ENCODE assay signal across 8 cellular contexts in genomic region chr1:28518745-28519341, GRCh38. TPM values are rescaled to one million over a fixed set of nuclear protein-coding genes. Genes with fewer than 3 reads are reported as not detected.
DNase-seq lines count a peak whose midpoint lies in the region; ATAC-seq and TF ChIP-seq lines count a peak whose summit lies in the region.

No MANE protein-coding gene starts in this region.

- RAD21 ChIA-PET in HCT116 (lab: Charles Lee; ENCODE audit: low non-redundant PET in 1 of 2, low total read pairs in 2 of 2, uncharacterized antibody in 2 of 2, unreplicated experiment in 2 of 2) = interaction anchor here in 1 of 2 experiments (0.7 kb wide), 1 partner anchor 149 kb away, joined by 3 read pairs; the partner anchor contains the start of gene PHACTR4

- peak overlapping the region in 9 of 10 donors; percentile 39 to 90 (median 81) for H3K27ac Mint-ChIP-seq in naive thymus-derived CD8-positive, alpha-beta T cell

- POLR2A ChIA-PET in HCT116 (lab: Charles Lee) = interaction anchor here (0.6 to 2.6 kb wide), 3 partner anchors 34 to 92 kb away, joined by 5 to 16 read pairs (median 6); partner anchors contain the start of gene TRNAU1AP
- POLR2A ChIA-PET in naive thymus-derived CD8-positive, alpha-beta T cell (lab: Charles Lee) = interaction anchor here (0.6 to 4.6 kb wide), 5 partner anchors 11 to 276 kb away, joined by 3 to 42 read pairs (median 5); partner anchors contain the start of genes RCC1 and YTHDF2

- H3K4me1 ChIP-seq in DOHH2 (ENCODE audit: control insufficient read depth, low read length) = peaks cover 43% of the 10 kb centered on the region
- peaks cover 13 to 61% of the 10 kb centered on the region in 2 experiments; a peak in 3 of 4 replicates for H3K4me1 ChIP-seq in HCT116 (ENCODE audit: control insufficient read depth in 1 of 2, insufficient read depth in 2 of 2, low read length in 2 of 2)

- peaks cover 0 to 22% (median 3%) of the 10 kb centered on the region in 3 donors for H3K36me3 Mint-ChIP-seq in naive thymus-derived CD8-positive, alpha-beta T cell

- H3K4me1 Mint-ChIP-seq in naive thymus-derived CD8-positive, alpha-beta T cell = peaks cover 14 to 37% (median 29%) of the 10 kb centered on the region in 4 donors

- BruUV-seq in HCT116 (replicated peaks; lab: Mats Ljungman, UMichigan) = TSS peak; percentile 59

- H3K4me2 ChIP-seq in DOHH2 (ENCODE audit: low read length) (peak overlapping the region; percentile 84), HCT116 (ENCODE audit: low read length) (peak overlapping the region; percentile 87)

- H3K9me3 Mint-ChIP-seq in naive thymus-derived CD8-positive, alpha-beta T cell = no peaks in the 10 kb centered on the region

- no peaks in the 10 kb centered on the region for H3K27me3 ChIP-seq in DOHH2 (ENCODE audit: control insufficient read depth, low read length)
- H3K27me3 ChIP-seq in HCT116 (ENCODE audit: insufficient read depth, low read length) = no peaks in the 10 kb centered on the region

- ATAC-seq in HCT116 (peak; percentile 31), GM18868 (IDR thresholded peaks at IDR 0.05; ENCODE audit: unreplicated experiment) (no peak), GM21825 (IDR thresholded peaks at IDR 0.05; ENCODE audit: unreplicated experiment) (no peak), HG02884 (IDR thresholded peaks at IDR 0.05; ENCODE audit: unreplicated experiment) (no peak)
- no peak for ATAC-seq in naive thymus-derived CD8-positive, alpha-beta T cell

- H3K9me3 ChIP-seq in DOHH2 (ENCODE audit: control insufficient read depth, insufficient read depth, low read length) (no peaks in the 10 kb centered on the region), HCT116 (ENCODE audit: control insufficient read depth in 1 of 2, insufficient read depth in 1 of 2, low read depth in 1 of 2, low read length in 2 of 2) (no peaks in the 10 kb centered on the region)

- no peak for TF ChIP-seq RAD21 in HCT116 (IDR thresholded peaks at IDR 0.05; ENCODE audit: low read depth)

- CTCF ChIA-PET in HCT116 (lab: Charles Lee) = interaction anchor here (0.9 kb wide), 1 partner anchor 84 kb away, joined by 5 read pairs; no protein-coding TSS in a partner anchor

- H3K9me2 ChIP-seq in DOHH2 (replicated peaks; ENCODE audit: control insufficient read depth, low read length) = no peaks in the 10 kb centered on the region
- no peaks in the 10 kb centered on the region for H3K9me2 ChIP-seq in HCT116 (ENCODE audit: insufficient read depth)

- peak overlapping the region; percentile 99 for H3K9ac ChIP-seq in HCT116 (ENCODE audit: low read length)

- TF ChIP-seq POLR2A in HCT116 (IDR thresholded peaks at IDR 0.05; ENCODE audit: borderline replicate concordance, extremely low read depth, insufficient read depth, insufficient read length) (no peak), Raji (IDR thresholded peaks at IDR 0.05; ENCODE audit: insufficient read depth, low read depth, low read length) (0 out of 2 replicates have a peak, but pooled peaks have one; percentile 21)

- H4K20me1 ChIP-seq in DOHH2 (ENCODE audit: control insufficient read depth, insufficient read depth, low read depth, low read length) (peaks cover 8% of the 10 kb centered on the region; the same call in 1 of the 2 replicates), HCT116 (ENCODE audit: insufficient read depth) (no peaks in the 10 kb centered on the region)

- H2AFZ ChIP-seq in HCT116 (ENCODE audit: low read depth, low read length, poor library complexity, severe bottlenecking) = no peak overlapping the region

- H3F3A ChIP-seq in DOHH2 (ENCODE audit: control insufficient read depth, insufficient read depth) = peaks cover 31% of the 10 kb centered on the region

- H3K27ac ChIP-seq in DOHH2 (ENCODE audit: low read depth, low read length) (peak overlapping the region; percentile 68), HCT116 (ENCODE audit: low read depth, low read length) (peak overlapping the region; percentile 99), coronary artery (peak overlapping the region in 1 of 2 donors; percentile 89)

- H3K79me2 ChIP-seq in DOHH2 (ENCODE audit: control insufficient read depth, low read length) (peaks cover 64% of the 10 kb centered on the region), HCT116 (ENCODE audit: insufficient read depth, low read length) (peaks cover 60% of the 10 kb centered on the region)

- H3K4me3 ChIP-seq in DOHH2 (ENCODE audit: low read length) (peak overlapping the region; percentile 81), HCT116 (replicated peaks in 1 of 2; ENCODE audit: low read depth in 1 of 2, low read length in 2 of 2) (peak overlapping the region; percentile 69 to 90), coronary artery (peak overlapping the region; percentile 92)

- no peaks in the 10 kb centered on the region for H3K27me3 Mint-ChIP-seq in naive thymus-derived CD8-positive, alpha-beta T cell

- no peak for DNase-seq in HCT116 (ENCODE audit: low read depth, low spot score)
- no peak for DNase-seq in coronary artery (ENCODE audit: low spot score)
- DNase-seq in naive thymus-derived CD8-positive, alpha-beta T cell = peak in 1 of 10 donors; percentile 21

- intact Hi-C loops in HCT116 (cut with micrococcal nuclease) = loop anchor here (2.0 to 5.0 kb wide), 2 partner anchors 34 to 358 kb away; partner anchors contain the start of gene TRNAU1AP

- no peak for TF ChIP-seq CTCF in DOHH2 (IDR thresholded peaks at IDR 0.05; ENCODE audit: low read depth, low read length, poor library complexity, severe bottlenecking)
- TF ChIP-seq CTCF in HCT116 (IDR thresholded peaks at IDR 0.05 in 2 of 3, conservative IDR thresholded peaks at IDR 0.05 in 1 of 3; ENCODE audit: borderline replicate concordance in 1 of 3, insufficient read depth in 1 of 3, low read depth in 2 of 3, low read length in 2 of 3) = no peak
- TF ChIP-seq CTCF in coronary artery (IDR thresholded peaks at IDR 0.05) = no peak

- H3K4me3 Mint-ChIP-seq in naive thymus-derived CD8-positive, alpha-beta T cell = peak overlapping the region; percentile 58 to 91 (median 84)

- H3K36me3 ChIP-seq in DOHH2 (ENCODE audit: control insufficient read depth, low read length) = peaks cover 43% of the 10 kb centered on the region
- H3K36me3 ChIP-seq in HCT116 (ENCODE audit: control insufficient read depth in 1 of 2, insufficient read depth in 2 of 2, low read length in 2 of 2) = peaks cover 0 to 17% of the 10 kb centered on the region in 2 experiments; a peak in 1 of 4 replicates

TF ChIP-seq in HCT116, 20 proteins besides CTCF, POLR2A, EP300 and RAD21:
- TF ChIP-seq EZH2phosphoT487 (IDR thresholded peaks at IDR 0.05; ENCODE audit: borderline replicate concordance) (no peak), ZFX (IDR thresholded peaks at IDR 0.05) (0 out of 2 replicates have a peak, but pooled peaks have one; percentile 2)

RNA-seq across cellular contexts. Expression of gene RCC1, which starts 13.0 kb away (rescaled TPM):
- total RNA-seq in HCT116 (2021; ENCODE audit: unreplicated experiment) = 124 TPM
- 113 and 117 TPM in 2 replicates for polyA plus RNA-seq in HCT116 (2012)
- total RNA-seq in naive thymus-derived CD8-positive, alpha-beta T cell = 10 to 100 TPM; 24.6 to 24.9 TPM
- polyA plus RNA-seq in naive thymus-derived CD8-positive, alpha-beta T cell = 10 to 100 TPM; 11.7 to 16.1 (median 12.2) TPM

RNA-seq across cellular contexts. Expression of gene TRNAU1AP, which starts 34.0 kb away (rescaled TPM):
- total RNA-seq in HCT116 (2021; ENCODE audit: unreplicated experiment) = 29.7 TPM
- 21.9 and 25.3 TPM in 2 replicates for polyA plus RNA-seq in HCT116 (2012)
- 10 to 100 TPM; 35.3 to 42.8 TPM for total RNA-seq in naive thymus-derived CD8-positive, alpha-beta T cell
- polyA plus RNA-seq in naive thymus-derived CD8-positive, alpha-beta T cell = 10 to 100 TPM; 21.5 to 25.3 (median 22.6) TPM
